8 cellular contexts compared by ENCODE assay signal in genomic region chr2:85707304-85707703, GRCh38. TPM values are rescaled to one million over a fixed set of nuclear protein-coding genes. Genes with fewer than 3 reads are reported as not detected.
DNase-seq lines count a peak whose midpoint lies in the region; ATAC-seq and TF ChIP-seq lines count a peak whose summit lies in the region.

No MANE protein-coding gene starts in this region.

- peak overlapping the region; percentile 8 to 57 for H3K27ac ChIP-seq in uterus

- peak; percentile 53 for ATAC-seq in GM18505 (IDR thresholded peaks at IDR 0.05; ENCODE audit: unreplicated experiment)

- no peaks in the 10 kb centered on the region for H3K36me3 ChIP-seq in NT2/D1 (ENCODE audit: insufficient read depth, insufficient read length, low read length)
- no peaks in the 10 kb centered on the region for H3K36me3 ChIP-seq in uterus

- no peak overlapping the region for H3K9ac ChIP-seq in NT2/D1 (ENCODE audit: insufficient read length, low read depth)

- H3K9me3 ChIP-seq in NT2/D1 (ENCODE audit: insufficient read depth, low read length) (no peaks in the 10 kb centered on the region), uterus (no peaks in the 10 kb centered on the region)

- H3K27me3 ChIP-seq in NT2/D1 (ENCODE audit: insufficient read depth, insufficient read length): peaks cover 8% of the 10 kb centered on the region
- H3K27me3 ChIP-seq in uterus: no peaks in the 10 kb centered on the region

- TF ChIP-seq POLR2A in GM18505 (IDR thresholded peaks at IDR 0.05; ENCODE audit: borderline replicate concordance, extremely low read depth, insufficient read depth, insufficient read length): no peak
- no peak for TF ChIP-seq POLR2A in uterus (IDR thresholded peaks at IDR 0.05)

- DNase-seq in AG10803 (ENCODE audit: low read depth) (peak; percentile 85), HUDEP-2 (lab: John Stamatoyannopoulos, UW; ENCODE audit: unreplicated experiment in 76 of 76) (peak in 47 of 76 experiments; percentile 11 to 77 (median 45)), NT2/D1 (ENCODE audit: low read depth, low spot score) (peak; percentile 78), activated T-cell treated with anti-CD3 and anti-CD28 coated beads for 4 hours (peak; percentile 61), fibroblast of peridontal ligament (ENCODE audit: extremely low read depth) (peak; percentile 95), occipital lobe (lab: John Stamatoyannopoulos, UW) (peak; percentile 22), uterus (peak in 1 of 2 donors; percentile 78)

- intact Hi-C loops in uterus (cut with DNase I; ENCODE audit: low total_unique reads): no loop called here

- no peaks in the 10 kb centered on the region for H3K4me1 ChIP-seq in NT2/D1 (ENCODE audit: insufficient read depth, insufficient read length)
- H3K4me1 ChIP-seq in uterus: peaks cover 0 to 8% of the 10 kb centered on the region in 2 donors

- TF ChIP-seq CTCF in AG10803 (conservative IDR thresholded peaks at IDR 0.05; ENCODE audit: low read length) (peak; percentile 85), uterus (IDR thresholded peaks at IDR 0.05) (peak; percentile 79 to 83 (median 83))

- H3K4me3 ChIP-seq in AG10803 (ENCODE audit: low read length) (no peak overlapping the region), NT2/D1 (ENCODE audit: insufficient read length, low read depth) (no peak overlapping the region), uterus (no peak overlapping the region)

RNA-seq across cellular contexts. Expression of gene GNLY, which starts 13.1 kb away (rescaled TPM):
- not detected for total RNA-seq in occipital lobe
- total RNA-seq in uterus: 1 to 10 TPM in 2 of 4 donors, under 1 TPM in 1, not detected in 1; 0.48 to 5.9 (median 4.8) TPM

RNA-seq across cellular contexts. Expression of gene SFTPB, which starts 39.3 kb away (rescaled TPM):
- total RNA-seq in occipital lobe: 0.16 TPM
- total RNA-seq in uterus: 1 to 10 TPM in 1 of 4 donors, not detected in 3; 1.4 TPM

RNA-seq across cellular contexts. Expression of gene ATOH8, which starts 46.5 kb away (rescaled TPM):
- total RNA-seq in occipital lobe (3.0 TPM), uterus (10 to 100 TPM; 13.2 to 83.0 (median 45.3) TPM)
